1 cellular context compared by ENCODE assay signal in the genomic region with DNA sequence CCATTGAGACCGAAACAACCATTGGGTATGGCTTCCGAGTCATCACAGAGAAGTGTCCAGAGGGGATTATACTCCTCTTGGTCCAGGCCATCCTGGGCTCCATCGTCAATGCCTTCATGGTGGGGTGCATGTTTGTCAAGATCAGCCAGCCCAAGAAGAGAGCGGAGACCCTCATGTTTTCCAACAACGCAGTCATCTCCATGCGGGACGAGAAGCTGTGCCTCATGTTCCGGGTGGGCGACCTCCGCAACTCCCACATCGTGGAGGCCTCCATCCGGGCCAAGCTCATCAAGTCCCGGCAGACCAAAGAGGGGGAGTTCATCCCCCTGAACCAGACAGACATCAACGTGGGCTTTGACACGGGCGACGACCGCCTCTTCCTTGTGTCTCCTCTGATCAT.
TF ChIP-seq lines count a peak whose summit lies in the region.

No MANE protein-coding gene starts in this region.

TF ChIP-seq in IMR-90, 13 proteins besides CTCF, POLR2A, EP300 and RAD21:
- TF ChIP-seq NFE2L2 (IDR thresholded peaks at IDR 0.05; ENCODE audit: low read depth, low read length) (no peak), RFX5 (IDR thresholded peaks at IDR 0.05; ENCODE audit: low read depth, low read length) (no peak), MXI1 (IDR thresholded peaks at IDR 0.05; ENCODE audit: borderline replicate concordance, low read depth, low read length) (no peak), MAFK (IDR thresholded peaks at IDR 0.05; ENCODE audit: low read depth, low read length) (no peak), RCOR1 (IDR thresholded peaks at IDR 0.05; ENCODE audit: insufficient replicate concordance, low read length) (no peak), FOS (IDR thresholded peaks at IDR 0.05; ENCODE audit: low read depth, low read length) (no peak), CEBPB (IDR thresholded peaks at IDR 0.05; ENCODE audit: low read depth, low read length) (no peak), CHD1 (IDR thresholded peaks at IDR 0.05; ENCODE audit: low read depth, low read length) (no peak), SMC3 (IDR thresholded peaks at IDR 0.05; ENCODE audit: low read depth, low read length) (no peak), MAZ (IDR thresholded peaks at IDR 0.05; ENCODE audit: borderline replicate concordance, low read depth, low read length) (no peak)
- TF ChIP-seq, protein P1, sequence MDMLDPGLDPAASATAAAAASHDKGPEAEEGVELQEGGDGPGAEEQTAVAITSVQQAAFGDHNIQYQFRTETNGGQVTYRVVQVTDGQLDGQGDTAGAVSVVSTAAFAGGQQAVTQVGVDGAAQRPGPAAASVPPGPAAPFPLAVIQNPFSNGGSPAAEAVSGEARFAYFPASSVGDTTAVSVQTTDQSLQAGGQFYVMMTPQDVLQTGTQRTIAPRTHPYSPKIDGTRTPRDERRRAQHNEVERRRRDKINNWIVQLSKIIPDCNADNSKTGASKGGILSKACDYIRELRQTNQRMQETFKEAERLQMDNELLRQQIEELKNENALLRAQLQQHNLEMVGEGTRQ (IDR thresholded peaks at IDR 0.05; ENCODE audit: low read depth, low read length), result no peak
